ENCODE assay signal across 28 cellular contexts in the genomic region with DNA sequence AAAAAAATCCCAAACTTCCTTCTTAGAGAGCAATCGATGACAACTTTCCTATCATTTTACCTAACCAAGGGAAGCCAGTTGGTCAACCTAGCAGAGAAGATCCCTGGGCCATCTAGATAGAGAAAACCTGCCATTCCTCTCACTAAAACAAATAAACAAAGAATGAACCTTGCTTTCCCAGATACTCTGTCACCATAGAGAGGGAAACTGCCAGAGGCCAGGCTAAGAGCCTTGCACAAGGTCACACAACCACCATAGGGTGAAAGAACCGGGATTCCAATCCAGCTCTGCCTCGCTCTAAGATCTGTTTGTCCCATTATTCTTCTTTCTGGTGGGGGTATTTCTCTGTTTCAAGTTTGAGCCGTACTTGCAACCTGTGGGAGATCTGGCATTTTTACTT.
"Had no signal": no experiment of that assay in that cellular context is flagged by ENCODE, and none has a peak within 500 bp of the region (broad histone marks: within the 10 kb centered on the region; RNA-seq: fewer than 3 reads in every experiment).

No MANE protein-coding gene starts in this region.

- H2AFZ ChIP-seq: neural progenitor cell, parathyroid adenoma had no signal

- H3K4me3 ChIP-seq: neural progenitor cell, ovary, psoas muscle, skin epidermis, smooth muscle cell, spleen, suprapubic skin, testis, tibial artery, transverse colon, upper lobe of right lung, uterus had no signal

- DNase-seq: natural killer cell; occipital lobe; ovary; posterior cingulate gyrus; psoas muscle; right cardiac atrium; spleen; stimulated activated CD4-positive, alpha-beta T cell treated with anti-CD3 and anti-CD28 coated beads, Interleukin-12 subunit alpha, Interleukin-12 subunit beta, amount 100 ng/mL, for 4 hours; stimulated activated CD4-positive, alpha-beta T cell treated with anti-CD3 and anti-CD28 coated beads, Interleukin-1b, Interleukin-23, amount 100 ng/mL, for 48 hours; stimulated activated CD4-positive, alpha-beta T cell treated with anti-CD3 and anti-CD28 coated beads, Interleukin-4, amount 100 ng/mL, for 1 hour; stimulated activated CD4-positive, alpha-beta T cell treated with anti-CD3 and anti-CD28 coated beads, Interleukin-4, amount 100 ng/mL, for 4 hours; stimulated activated CD8-positive, alpha-beta memory T cell treated with anti-CD3 and anti-CD28 coated beads, Interleukin-4, amount 100 ng/mL, for 48 hours; stimulated activated naive CD4-positive, alpha-beta T cell; stimulated activated naive CD8-positive, alpha-beta T cell treated with anti-CD3 and anti-CD28 coated beads, Interleukin-15, amount 100 ng/mL, for 72 hours; stimulated activated naive CD8-positive, alpha-beta T cell treated with anti-CD3 and anti-CD28 coated beads, Interleukin-15, Interleukin-2, amounts not matched to agents 100 U/mL and 50 U/mL, for 24 hours; substantia nigra; testis; tibial artery; transverse colon; upper lobe of right lung; uterus had no signal

- H3K4me2 ChIP-seq: neural progenitor cell, smooth muscle cell had no signal

- H3K9ac ChIP-seq: neural progenitor cell, parathyroid adenoma had no signal

- H3K79me2 ChIP-seq: parathyroid adenoma had no signal

- H3K36me3 ChIP-seq: neural progenitor cell, ovary, spleen, suprapubic skin, tibial artery, transverse colon, upper lobe of right lung, uterus had no signal

- H3K4me1 ChIP-seq: parathyroid adenoma, testis, uterus had no signal

- H3K27ac ChIP-seq: neural progenitor cell, ovary, parathyroid adenoma, psoas muscle, skin epidermis, spleen, suprapubic skin, testis, tibial artery, transverse colon, upper lobe of right lung, uterus had no signal

- H3K9me3 ChIP-seq: ovary, psoas muscle, spleen, suprapubic skin, testis, tibial artery, transverse colon, upper lobe of right lung, uterus had no signal

- ATAC-seq: natural killer cell; psoas muscle; right cardiac atrium; sciatic nerve; stimulated activated memory B cell treated with anti-CD40 and anti-IgM and Interleukin-4, amounts not matched to agents 10 μg/mL and 1 μg/mL and 100 μg/mL, for 72 hours; stimulated activated naive CD8-positive, alpha-beta T cell treated with anti-CD3 and anti-CD28 coated beads, Interleukin-15, amount 100 ng/mL, for 72 hours; stimulated activated naive CD8-positive, alpha-beta T cell treated with anti-CD3 and anti-CD28 coated beads, Interleukin-15, Interleukin-2, amounts not matched to agents 100 U/mL and 50 U/mL, for 24 hours; upper lobe of right lung had no signal

- H3K27me3 ChIP-seq: ovary, testis, uterus had no signal
